In genomic region chr20:60255426-60255825, GRCh38 we compare ENCODE assay signal across 18 cellular contexts.
A peak's percentile ranks its signal among the peaks of the same experiment; 100 is the strongest.
DNase-seq lines count a peak whose midpoint lies in the region; ATAC-seq and TF ChIP-seq lines count a peak whose summit lies in the region.
"Had no signal": no experiment of that assay in that cellular context is flagged by ENCODE, and none has a peak within 500 bp of the region (broad histone marks: within the 10 kb centered on the region; RNA-seq: fewer than 3 reads in every experiment).

No MANE protein-coding gene starts in this region.

- H3K4me3 ChIP-seq in osteoblast (ENCODE audit: insufficient read depth, low read length): no peak overlapping the region
- H3K4me3 ChIP-seq in sigmoid colon: no peak overlapping the region
- no peak overlapping the region for H3K4me3 ChIP-seq in gastrocnemius medialis
- H3K4me3 ChIP-seq: A549, cardiac muscle cell, testis had no signal

- no peaks in the 10 kb centered on the region for H3K79me2 ChIP-seq in osteoblast (ENCODE audit: insufficient read depth, low read length)

- no peak for TF ChIP-seq CTCF in RWPE1 (conservative IDR thresholded peaks at IDR 0.05; ENCODE audit: low read depth)
- no peak for TF ChIP-seq CTCF in osteoblast (IDR thresholded peaks at IDR 0.05; ENCODE audit: extremely low read depth, low read depth, low read length)
- no peak for TF ChIP-seq CTCF in sigmoid colon (IDR thresholded peaks at IDR 0.05)
- TF ChIP-seq CTCF in gastrocnemius medialis (IDR thresholded peaks at IDR 0.05 in 4 of 5, conservative IDR thresholded peaks at IDR 0.05 in 1 of 5): no peak

- H4K20me1 ChIP-seq in osteoblast (ENCODE audit: insufficient read depth, low read length): no peaks in the 10 kb centered on the region

- WGBS in sigmoid colon, 2 donors: 19 to 47% methylated on average over 3 of the region's 3 CpGs

- H3K36me3 ChIP-seq in osteoblast (ENCODE audit: insufficient read depth, low read length): no peaks in the 10 kb centered on the region
- no peaks in the 10 kb centered on the region for H3K36me3 ChIP-seq in sigmoid colon
- no peaks in the 10 kb centered on the region for H3K36me3 ChIP-seq in gastrocnemius medialis
- H3K36me3 ChIP-seq: cardiac muscle cell had no signal

- TF ChIP-seq POLR2A in sigmoid colon (IDR thresholded peaks at IDR 0.05): no peak
- no peak for TF ChIP-seq POLR2A in gastrocnemius medialis (IDR thresholded peaks at IDR 0.05)

- H3K4me2 ChIP-seq in osteoblast (ENCODE audit: insufficient read depth, low read length): peak overlapping the region; percentile 40

- H3K27ac ChIP-seq in RWPE1 (peak overlapping the region; percentile 68), osteoblast (ENCODE audit: low read depth, low read length) (peak overlapping the region; percentile 23), sigmoid colon (no peak overlapping the region), gastrocnemius medialis (no peak overlapping the region)
- H3K27ac ChIP-seq: A549, cardiac muscle cell, HL-60, testis had no signal

- in situ Hi-C loops in gastrocnemius medialis (cut with MboI; ENCODE audit: low sequenced_read_pairs in 4 of 4): loop anchor here in 1 of 4 donors (25.0 kb wide), 1 partner anchor 193 kb away; no protein-coding TSS in a partner anchor

- POLR2A ChIA-PET in RWPE1 (lab: Yijun Ruan, JAX; ENCODE audit: low non-redundant PET): no interaction called here
- POLR2A ChIA-PET in HEK293T (lab: Yijun Ruan, JAX): no interaction called here

- no peak overlapping the region for H2AFZ ChIP-seq in osteoblast (ENCODE audit: low read length)

- no peaks in the 10 kb centered on the region for H3K27me3 ChIP-seq in osteoblast (ENCODE audit: insufficient read depth, low read length)
- H3K27me3 ChIP-seq in sigmoid colon: no peaks in the 10 kb centered on the region
- no peaks in the 10 kb centered on the region for H3K27me3 ChIP-seq in gastrocnemius medialis
- H3K27me3 ChIP-seq: cardiac muscle cell, testis had no signal

- intact Hi-C loops in sigmoid colon (cut with DNase I) (no loop called here), gastrocnemius medialis (cut with DNase I; ENCODE audit: low total_unique reads) (no loop called here)

- ATAC-seq in gastrocnemius medialis: no peak
- ATAC-seq: A549; natural killer cell treated with Interleukin-12 subunit alpha and Interleukin-12 subunit beta and Interleukin-15 and Interleukin-18, amount 100 ng/mL, for 72 hours had no signal

- DNase-seq in NCI-H510A treated with DMSO at 0.1 percent for 48 hours (lab: John Stamatoyannopoulos, UW) (peak; percentile 21), NCI-H510A (lab: John Stamatoyannopoulos, UW) (no peak), NCI-H146 treated with DMSO at 0.1 percent for 48 hours (lab: John Stamatoyannopoulos, UW; ENCODE audit: unreplicated experiment) (peak; percentile 54), RWPE1 (ENCODE audit: low spot score) (no peak), osteoblast (ENCODE audit: insufficient read length, low spot score, missing footprints) (no peak), sigmoid colon (no peak), HEK293T (ENCODE audit: extremely low spot score) (no peak), gastrocnemius medialis (no peak)
- DNase-seq: activated CD8-positive, alpha-beta memory T cell treated with anti-CD3 and anti-CD28 coated beads, Interleukin-2, amount 50 U/mL, for 48 hours; CD8-positive, alpha-beta memory T cell; effector memory CD4-positive, alpha-beta T cell; Kasumi-1; stimulated activated CD4-positive, alpha-beta T cell treated with anti-CD3 and anti-CD28 coated beads, Interleukin-2, amount 100 ng/mL, for 24 hours; testis had no signal

- CTCF ChIA-PET in RWPE1 (lab: Yijun Ruan, JAX) (interaction anchor here (0.6 to 1.6 kb wide), 4 partner anchors 15 to 436 kb away, joined by 3 to 5 read pairs (median 4); no protein-coding TSS in a partner anchor), HEK293T (lab: Yijun Ruan, JAX) (no interaction called here)

- no peaks in the 10 kb centered on the region for H3K9me3 ChIP-seq in osteoblast (ENCODE audit: low read depth, low read length)
- H3K9me3 ChIP-seq in sigmoid colon: no peaks in the 10 kb centered on the region
- no peaks in the 10 kb centered on the region for H3K9me3 ChIP-seq in gastrocnemius medialis
- H3K9me3 ChIP-seq: A549, testis had no signal

- no peak for TF ChIP-seq EP300 in sigmoid colon (IDR thresholded peaks at IDR 0.05)

- H3K4me1 ChIP-seq in osteoblast (ENCODE audit: insufficient read depth, low read length): peaks cover 15% of the 10 kb centered on the region
- H3K4me1 ChIP-seq in sigmoid colon: no peaks in the 10 kb centered on the region
- no peaks in the 10 kb centered on the region for H3K4me1 ChIP-seq in gastrocnemius medialis
- H3K4me1 ChIP-seq: A549 had no signal

TF ChIP-seq in HEK293T, 16 proteins besides CTCF, POLR2A, EP300 and RAD21:
- TF ChIP-seq ZNF384 (IDR thresholded peaks at IDR 0.05): no peak
- TF ChIP-seq CTBP1 (IDR thresholded peaks at IDR 0.05; ENCODE audit: borderline replicate concordance): no peak
- TF ChIP-seq SUZ12 (IDR thresholded peaks at IDR 0.05): no peak
- TF ChIP-seq FOXM1 (IDR thresholded peaks at IDR 0.05; ENCODE audit: borderline replicate concordance): no peak
- TF ChIP-seq HDGF (IDR thresholded peaks at IDR 0.05; ENCODE audit: borderline replicate concordance): no peak
- no peak for TF ChIP-seq LEF1 (IDR thresholded peaks at IDR 0.05; ENCODE audit: borderline replicate concordance)
- no peak for TF ChIP-seq FOXA1 (IDR thresholded peaks at IDR 0.05)
- TF ChIP-seq ELF4 (IDR thresholded peaks at IDR 0.05): no peak

Comparison
In these comparisons a context has a peak if more than half of its experiments do, and no peak if none do; other contexts are left out.
1. DNase-seq: peak in NCI-H510A treated with DMSO at 0.1 percent for 48 hours (single experiment) and NCI-H146 treated with DMSO at 0.1 percent for 48 hours (single experiment); none in NCI-H510A (single experiment), RWPE1 (single experiment), osteoblast (single experiment), sigmoid colon (single experiment), HEK293T (single experiment) and gastrocnemius medialis (0 of 2).
2. H3K27ac ChIP-seq: peak in RWPE1 (single experiment) and osteoblast (single experiment); none in sigmoid colon (0 of 4) and gastrocnemius medialis (0 of 4).